Comparison of ENCODE assay signal across 8 cellular contexts in genomic region chr12:42325326-42325775, GRCh38. TPM values are rescaled to one million over a fixed set of nuclear protein-coding genes. Genes with fewer than 3 reads are reported as not detected.
DNase-seq lines count a peak whose midpoint lies in the region; ATAC-seq and TF ChIP-seq lines count a peak whose summit lies in the region.

No MANE protein-coding gene starts in this region.

- H3K4me1 ChIP-seq in left lung = peaks cover 16 to 40% of the 10 kb centered on the region in 2 donors

- H3K27me3 ChIP-seq in left lung = no peaks in the 10 kb centered on the region

- ATAC-seq in left lung = no peak
- no peak for ATAC-seq in GM18867 (IDR thresholded peaks at IDR 0.05; ENCODE audit: unreplicated experiment)
- ATAC-seq in HG03159 (IDR thresholded peaks at IDR 0.05; ENCODE audit: unreplicated experiment) = no peak

- H3K9me3 ChIP-seq in left lung = no peaks in the 10 kb centered on the region

- peak overlapping the region; percentile 49 to 79 for H3K4me3 ChIP-seq in left lung

- H3K27ac Mint-ChIP-seq in T-helper 2 cell treated with Interferon-gamma antibody and Interleukin-4, amounts not matched to agents 5 μg/mL and 100 μg/mL, for 36 hours = peak overlapping the region; percentile 98

- peaks cover 13% of the 10 kb centered on the region for H3K36me3 Mint-ChIP-seq in T-helper 2 cell treated with Interferon-gamma antibody and Interleukin-4, amounts not matched to agents 5 μg/mL and 100 μg/mL, for 36 hours (ENCODE audit: low read depth)

- H3K27ac ChIP-seq in angular gyrus (ENCODE audit: low read depth, low read length) = peak overlapping the region; percentile 42
- H3K27ac ChIP-seq in left lung = peak overlapping the region; percentile 75 to 79
- peak overlapping the region; percentile 71 for H3K27ac ChIP-seq in temporal lobe (ENCODE audit: low read depth, low read length)

- peaks cover 33% of the 10 kb centered on the region for H3K4me1 Mint-ChIP-seq in T-helper 2 cell treated with Interferon-gamma antibody and Interleukin-4, amounts not matched to agents 5 μg/mL and 100 μg/mL, for 36 hours (ENCODE audit: low read depth)

- no peaks in the 10 kb centered on the region for H3K9me3 Mint-ChIP-seq in T-helper 2 cell treated with Interferon-gamma antibody and Interleukin-4, amounts not matched to agents 5 μg/mL and 100 μg/mL, for 36 hours

- DNase-seq in T-helper 2 cell treated with Interferon-gamma antibody and Interleukin-4, amounts not matched to agents 5 μg/mL and 100 μg/mL, for 36 hours (ENCODE audit: low spot score) = no peak
- DNase-seq in T-helper 2 cell = no peak
- DNase-seq in left lung = no peak
- no peak for DNase-seq in CD1c-positive myeloid dendritic cell (ENCODE audit: extremely low spot score)

- no peaks in the 10 kb centered on the region for H3K27me3 Mint-ChIP-seq in T-helper 2 cell treated with Interferon-gamma antibody and Interleukin-4, amounts not matched to agents 5 μg/mL and 100 μg/mL, for 36 hours (ENCODE audit: low read depth)

- intact Hi-C loops in left lung (cut with DNase I) = no loop called here

- peaks cover 0 to 10% of the 10 kb centered on the region in 2 donors for H3K36me3 ChIP-seq in left lung

- H3K4me3 Mint-ChIP-seq in T-helper 2 cell treated with Interferon-gamma antibody and Interleukin-4, amounts not matched to agents 5 μg/mL and 100 μg/mL, for 36 hours = peak overlapping the region; percentile 95

- no peak for TF ChIP-seq CTCF in left lung (IDR thresholded peaks at IDR 0.05)

RNA-seq across cellular contexts. Expression of gene ZCRB1, which starts 0.5 kb away (rescaled TPM):
- total RNA-seq in left lung (10 to 100 TPM; 34.8 to 38.2 TPM), temporal lobe (13.3 TPM)

RNA-seq across cellular contexts. Expression of gene PPHLN1, which starts 0.6 kb away (rescaled TPM):
- total RNA-seq in left lung (10 to 100 TPM; 42.2 to 44.3 TPM), temporal lobe (56.1 TPM)
